11 cellular contexts compared by ENCODE assay signal in the genomic region with DNA sequence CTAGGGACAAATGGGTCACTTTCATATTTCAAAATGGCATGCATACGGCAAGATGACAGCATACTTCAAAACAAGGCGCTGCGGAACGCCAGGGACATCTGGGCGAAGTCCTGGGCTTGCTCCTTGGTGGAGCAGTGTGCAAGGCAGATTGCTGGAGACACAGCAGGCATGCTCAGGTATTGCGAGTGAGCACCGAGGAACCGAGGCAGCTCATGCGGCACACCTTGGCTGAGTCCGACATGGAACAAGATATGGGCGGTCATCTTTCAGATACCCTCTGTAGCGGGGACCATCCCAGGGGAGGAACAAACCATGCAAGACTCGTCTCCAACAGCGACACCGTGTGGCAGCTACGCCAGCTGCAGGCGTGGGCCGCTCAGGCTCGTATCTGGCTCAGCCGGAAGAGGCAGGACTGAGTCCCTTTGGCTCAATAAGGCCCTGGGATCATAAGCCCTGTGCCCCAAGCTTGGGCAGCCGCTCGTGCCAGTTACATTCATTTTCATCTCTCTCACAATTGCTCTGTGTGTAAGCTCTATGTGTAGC.
DNase-seq lines count a peak whose midpoint lies in the region; ATAC-seq and TF ChIP-seq lines count a peak whose summit lies in the region.
"Had no signal": no experiment of that assay in that cellular context is flagged by ENCODE, and none has a peak within 500 bp of the region (broad histone marks: within the 10 kb centered on the region; RNA-seq: fewer than 3 reads in every experiment).

No MANE protein-coding gene starts in this region.

- H3K9me3 Mint-ChIP-seq in activated naive CD8-positive, alpha-beta T cell treated with anti-CD3 and anti-CD28 coated beads, Interleukin-2, amount 50 U/mL, for 24 hours = peaks cover 7% of the 10 kb centered on the region
- peaks cover 6% of the 10 kb centered on the region for H3K9me3 Mint-ChIP-seq in activated naive CD8-positive, alpha-beta T cell treated with anti-CD3 and anti-CD28 coated beads for 36 hours
- peaks cover 3% of the 10 kb centered on the region for H3K9me3 Mint-ChIP-seq in stimulated activated memory B cell treated with anti-CD40 and anti-IgM and Interleukin-4, amounts not matched to agents 10 μg/mL and 1 μg/mL and 100 μg/mL, for 72 hours

- H3K36me3 Mint-ChIP-seq in activated naive CD8-positive, alpha-beta T cell treated with anti-CD3 and anti-CD28 coated beads, Interleukin-2, amount 50 U/mL, for 24 hours (ENCODE audit: low read depth) = no peaks in the 10 kb centered on the region
- H3K36me3 Mint-ChIP-seq in activated naive CD8-positive, alpha-beta T cell treated with anti-CD3 and anti-CD28 coated beads for 36 hours = peaks cover 3% of the 10 kb centered on the region
- H3K36me3 Mint-ChIP-seq in stimulated activated memory B cell treated with anti-CD40 and anti-IgM and Interleukin-4, amounts not matched to agents 10 μg/mL and 1 μg/mL and 100 μg/mL, for 72 hours = no peaks in the 10 kb centered on the region
- H3K36me3 Mint-ChIP-seq: brain had no signal

- intact Hi-C loops in gastrocnemius medialis (cut with DNase I; ENCODE audit: low total_unique reads) = loop anchor here (10.0 kb wide), 1 partner anchor 642 kb away; no protein-coding TSS in a partner anchor

- peaks cover 16 to 33% of the 10 kb centered on the region in 2 donors for H3K4me1 ChIP-seq in gastrocnemius medialis

- H3K27ac ChIP-seq in gastrocnemius medialis = peak overlapping the region; percentile 1 to 95 (median 52)

- TF ChIP-seq CTCF in epithelial cell of esophagus (IDR thresholded peaks at IDR 0.05; ENCODE audit: insufficient read depth, low read depth, low read length, missing control alignments) (peak; percentile 46), gastrocnemius medialis (IDR thresholded peaks at IDR 0.05 in 4 of 5, conservative IDR thresholded peaks at IDR 0.05 in 1 of 5) (peak in 3 of 5 experiments; percentile 16 to 33 (median 22))

- ATAC-seq in activated naive CD8-positive, alpha-beta T cell treated with anti-CD3 and anti-CD28 coated beads, Interleukin-2, amount 50 U/mL, for 24 hours = no peak
- ATAC-seq in gastrocnemius medialis = no peak
- no peak for ATAC-seq in stimulated activated memory B cell treated with anti-CD40 and anti-IgM and Interleukin-4, amounts not matched to agents 10 μg/mL and 1 μg/mL and 100 μg/mL, for 72 hours
- ATAC-seq in GM18861 (IDR thresholded peaks at IDR 0.05; ENCODE audit: unreplicated experiment) = no peak

- TF ChIP-seq POLR2A in gastrocnemius medialis (IDR thresholded peaks at IDR 0.05) = no peak

- H3K4me1 Mint-ChIP-seq in activated naive CD8-positive, alpha-beta T cell treated with anti-CD3 and anti-CD28 coated beads, Interleukin-2, amount 50 U/mL, for 24 hours = peaks cover 16% of the 10 kb centered on the region
- no peaks in the 10 kb centered on the region for H3K4me1 Mint-ChIP-seq in activated naive CD8-positive, alpha-beta T cell treated with anti-CD3 and anti-CD28 coated beads for 36 hours
- peaks cover 4% of the 10 kb centered on the region for H3K4me1 Mint-ChIP-seq in stimulated activated memory B cell treated with anti-CD40 and anti-IgM and Interleukin-4, amounts not matched to agents 10 μg/mL and 1 μg/mL and 100 μg/mL, for 72 hours
- H3K4me1 Mint-ChIP-seq: brain, naive B cell had no signal

- H3K9me3 ChIP-seq in gastrocnemius medialis = no peaks in the 10 kb centered on the region

- in situ Hi-C loops in gastrocnemius medialis (cut with MboI; ENCODE audit: low sequenced_read_pairs in 4 of 4) = loop anchor here in 1 of 4 donors (10.0 kb wide), 1 partner anchor 392 kb away; no protein-coding TSS in a partner anchor

- H3K4me3 ChIP-seq in epithelial cell of esophagus (ENCODE audit: low read length) (no peak overlapping the region), gastrocnemius medialis (no peak overlapping the region)

- DNase-seq in activated naive CD8-positive, alpha-beta T cell treated with anti-CD3 and anti-CD28 coated beads, Interleukin-2, amount 50 U/mL, for 24 hours = peak; percentile 23
- DNase-seq in activated naive CD8-positive, alpha-beta T cell treated with anti-CD3 and anti-CD28 coated beads for 36 hours = no peak
- DNase-seq in NAMALWA (ENCODE audit: low spot score) (peak; percentile 8), epithelial cell of esophagus (ENCODE audit: low read depth) (no peak), gastrocnemius medialis (no peak)
- no peak for DNase-seq in activated CD4-positive, CD25-positive, alpha-beta regulatory T cell treated with anti-CD3 and anti-CD28 coated beads, Interleukin-2, amount 50 U/mL, for 72 hours
- DNase-seq: naive B cell, SHP77 had no signal

- peaks cover 8% of the 10 kb centered on the region for H3K27me3 Mint-ChIP-seq in activated naive CD8-positive, alpha-beta T cell treated with anti-CD3 and anti-CD28 coated beads, Interleukin-2, amount 50 U/mL, for 24 hours
- peaks cover 7% of the 10 kb centered on the region for H3K27me3 Mint-ChIP-seq in activated naive CD8-positive, alpha-beta T cell treated with anti-CD3 and anti-CD28 coated beads for 36 hours
- H3K27me3 Mint-ChIP-seq in stimulated activated memory B cell treated with anti-CD40 and anti-IgM and Interleukin-4, amounts not matched to agents 10 μg/mL and 1 μg/mL and 100 μg/mL, for 72 hours = peaks cover 27% of the 10 kb centered on the region

- H3K27ac Mint-ChIP-seq in activated naive CD8-positive, alpha-beta T cell treated with anti-CD3 and anti-CD28 coated beads, Interleukin-2, amount 50 U/mL, for 24 hours = no peak overlapping the region
- H3K27ac Mint-ChIP-seq in activated naive CD8-positive, alpha-beta T cell treated with anti-CD3 and anti-CD28 coated beads for 36 hours = no peak overlapping the region
- H3K27ac Mint-ChIP-seq in stimulated activated memory B cell treated with anti-CD40 and anti-IgM and Interleukin-4, amounts not matched to agents 10 μg/mL and 1 μg/mL and 100 μg/mL, for 72 hours = no peak overlapping the region
- H3K27ac Mint-ChIP-seq: naive B cell had no signal

- no peaks in the 10 kb centered on the region for H3K36me3 ChIP-seq in gastrocnemius medialis

- H3K4me3 Mint-ChIP-seq in activated naive CD8-positive, alpha-beta T cell treated with anti-CD3 and anti-CD28 coated beads, Interleukin-2, amount 50 U/mL, for 24 hours = no peak overlapping the region
- H3K4me3 Mint-ChIP-seq in activated naive CD8-positive, alpha-beta T cell treated with anti-CD3 and anti-CD28 coated beads for 36 hours = no peak overlapping the region
- no peak overlapping the region for H3K4me3 Mint-ChIP-seq in stimulated activated memory B cell treated with anti-CD40 and anti-IgM and Interleukin-4, amounts not matched to agents 10 μg/mL and 1 μg/mL and 100 μg/mL, for 72 hours

- no peaks in the 10 kb centered on the region for H3K27me3 ChIP-seq in gastrocnemius medialis

Comparison
In these comparisons a context has a peak if more than half of its experiments do, and no peak if none do; other contexts are left out.
1. DNase-seq: peak in activated naive CD8-positive, alpha-beta T cell treated with anti-CD3 and anti-CD28 coated beads, Interleukin-2, amount 50 U/mL, for 24 hours (single experiment) and NAMALWA (single experiment); none in activated naive CD8-positive, alpha-beta T cell treated with anti-CD3 and anti-CD28 coated beads for 36 hours (single experiment), epithelial cell of esophagus (single experiment), gastrocnemius medialis (0 of 2) and activated CD4-positive, CD25-positive, alpha-beta regulatory T cell treated with anti-CD3 and anti-CD28 coated beads, Interleukin-2, amount 50 U/mL, for 72 hours (single experiment).